ENCODE assay signal across 21 cellular contexts in genomic region chr11:2115308-2115707, GRCh38. TPM values are rescaled to one million over a fixed set of nuclear protein-coding genes. Genes with fewer than 3 reads are reported as not detected.
A peak's percentile ranks its signal among the peaks of the same experiment; 100 is the strongest.
DNase-seq lines count a peak whose midpoint lies in the region; ATAC-seq and TF ChIP-seq lines count a peak whose summit lies in the region.
"Had no signal": no experiment of that assay in that cellular context is flagged by ENCODE, and none has a peak within 500 bp of the region (broad histone marks: within the 10 kb centered on the region; RNA-seq: fewer than 3 reads in every experiment).

No MANE protein-coding gene starts in this region.

- ATAC-seq in Right ventricle myocardium superior (ENCODE audit: poor library complexity) (no peak), mucosa of descending colon (no peak), GM21526 (IDR thresholded peaks at IDR 0.05; ENCODE audit: low FRiP score, unreplicated experiment) (no peak)
- ATAC-seq: HCT116 had no signal

- H3K4me3 ChIP-seq in mucosa of descending colon (no peak overlapping the region), SK-N-SH (ENCODE audit: low read depth in 2 of 2, low read length in 1 of 2) (no peak overlapping the region)
- H3K4me3 ChIP-seq: BLaER1, GM23338 had no signal

- H4K20me1 ChIP-seq in SK-N-SH (ENCODE audit: insufficient read depth), result no peaks in the 10 kb centered on the region
- H4K20me1 ChIP-seq: BLaER1 had no signal

- POLR2A ChIA-PET in SK-N-SH (lab: Yijun Ruan, JAX), result no interaction called here

- TF ChIP-seq CTCF in chondrocyte (IDR thresholded peaks at IDR 0.05) (no peak), mucosa of descending colon (IDR thresholded peaks at IDR 0.05) (no peak), SK-N-SH (IDR thresholded peaks at IDR 0.05) (no peak)

- no peaks in the 10 kb centered on the region for H3K79me2 ChIP-seq in SK-N-SH (ENCODE audit: insufficient read depth)

- no peaks in the 10 kb centered on the region for H3F3A ChIP-seq in SK-N-SH (replicated peaks; ENCODE audit: insufficient read depth)

- no peak overlapping the region for H3K4me2 ChIP-seq in SK-N-SH
- H3K4me2 ChIP-seq: BLaER1, GM23338 had no signal

- no peak overlapping the region for H2AFZ ChIP-seq in SK-N-SH (ENCODE audit: low read depth)
- H2AFZ ChIP-seq: GM23338 had no signal

- peaks cover 2% of the 10 kb centered on the region for H3K9me3 ChIP-seq in mucosa of descending colon
- H3K9me3 ChIP-seq in SK-N-SH, result no peaks in the 10 kb centered on the region
- H3K9me3 ChIP-seq: BLaER1 had no signal

- TF ChIP-seq EP300 in SK-N-SH (IDR thresholded peaks at IDR 0.05; ENCODE audit: borderline replicate concordance in 1 of 2, low read depth in 1 of 2, low read length in 1 of 2), result no peak

- intact Hi-C loops in Right ventricle myocardium superior (cut with DNase I), result no loop called here
- intact Hi-C loops in cardiac septum (cut with DNase I), result no loop called here
- intact Hi-C loops in mucosa of descending colon (cut with DNase I, micrococcal nuclease), result no loop called here

- H3K9ac ChIP-seq in SK-N-SH, result no peak overlapping the region
- H3K9ac ChIP-seq: BLaER1 had no signal

- CTCF ChIA-PET in SK-N-SH (lab: Yijun Ruan, JAX), result interaction anchor here (1.0 to 1.4 kb wide), 3 partner anchors 35 to 233 kb away, joined by 5 to 6 read pairs (median 5); no protein-coding TSS in a partner anchor

- no peak overlapping the region for H3K4me3 Mint-ChIP-seq in chondrocyte (ENCODE audit: unreplicated experiment)
- H3K4me3 Mint-ChIP-seq: CD14-positive monocyte; CD4-positive, alpha-beta memory T cell; GM23338; HFFc6; IgD-negative memory B cell had no signal

- H3K4me1 ChIP-seq in mucosa of descending colon (ENCODE audit: low read depth) (no peaks in the 10 kb centered on the region), SK-N-SH (ENCODE audit: control insufficient read depth in 1 of 2, insufficient read depth in 2 of 2, low read depth in 1 of 2, low read length in 1 of 2) (peaks cover 0 to 2% of the 10 kb centered on the region in 2 experiments; a peak in 1 of 4 replicates)

- no peaks in the 10 kb centered on the region for H3K36me3 ChIP-seq in mucosa of descending colon (ENCODE audit: low read depth)
- H3K36me3 ChIP-seq in SK-N-SH (replicated peaks in 1 of 2; ENCODE audit: control insufficient read depth in 1 of 2, insufficient read depth in 2 of 2, low read length in 1 of 2), result no peaks in the 10 kb centered on the region
- H3K36me3 ChIP-seq: BLaER1 had no signal

- no peak for TF ChIP-seq RAD21 in SK-N-SH (IDR thresholded peaks at IDR 0.05; ENCODE audit: low read length)

- no peak overlapping the region for H3K27ac ChIP-seq in SK-N-SH (ENCODE audit: low read depth in 2 of 2, low read length in 1 of 2)
- H3K27ac ChIP-seq: BLaER1 had no signal

- peaks cover 14% of the 10 kb centered on the region for H3K9me3 Mint-ChIP-seq in chondrocyte (ENCODE audit: low read depth)

- peaks cover 6% of the 10 kb centered on the region for H3K4me1 Mint-ChIP-seq in chondrocyte (ENCODE audit: low read depth)
- H3K4me1 Mint-ChIP-seq: CD14-positive monocyte; CD4-positive, alpha-beta memory T cell; IgD-negative memory B cell had no signal

- no peaks in the 10 kb centered on the region for H3K9me2 ChIP-seq in SK-N-SH

- 78% methylated on average over 5 of the region's 12 CpGs for WGBS in SK-N-SH (ENCODE audit: low lambda C conversion rate)

- DNase-seq in Right ventricle myocardium superior (peak; percentile 26), cardiac septum (ENCODE audit: low spot score) (no peak), chondrocyte (ENCODE audit: low spot score) (peak; percentile 75), mucosa of descending colon (peak in 2 of 3 donors; percentile 4 to 31), SK-N-SH (no peak)
- DNase-seq: 8988T; CD4-positive, alpha-beta memory T cell; DMS153; DMS79; GDM1; H7; HFFc6 had no signal

- H3K27me3 Mint-ChIP-seq in chondrocyte (ENCODE audit: low read depth), result peaks cover 2% of the 10 kb centered on the region

- peaks cover 7% of the 10 kb centered on the region for H3K36me3 Mint-ChIP-seq in chondrocyte (ENCODE audit: low read depth)
- H3K36me3 Mint-ChIP-seq: CD14-positive monocyte; CD4-positive, alpha-beta memory T cell had no signal

- H3K27me3 ChIP-seq in SK-N-SH (ENCODE audit: insufficient read depth), result no peaks in the 10 kb centered on the region
- H3K27me3 ChIP-seq: BLaER1 had no signal

- no peak overlapping the region for H3K27ac Mint-ChIP-seq in chondrocyte (ENCODE audit: unreplicated experiment)
- H3K27ac Mint-ChIP-seq: GM23338, HFFc6, IgD-negative memory B cell had no signal

TF ChIP-seq in SK-N-SH, 30 proteins besides CTCF, POLR2A, EP300 and RAD21:
- TF ChIP-seq, protein P1, sequence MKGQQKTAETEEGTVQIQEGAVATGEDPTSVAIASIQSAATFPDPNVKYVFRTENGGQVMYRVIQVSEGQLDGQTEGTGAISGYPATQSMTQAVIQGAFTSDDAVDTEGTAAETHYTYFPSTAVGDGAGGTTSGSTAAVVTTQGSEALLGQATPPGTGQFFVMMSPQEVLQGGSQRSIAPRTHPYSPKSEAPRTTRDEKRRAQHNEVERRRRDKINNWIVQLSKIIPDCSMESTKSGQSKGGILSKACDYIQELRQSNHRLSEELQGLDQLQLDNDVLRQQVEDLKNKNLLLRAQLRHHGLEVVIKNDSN (IDR thresholded peaks at IDR 0.05; ENCODE audit: borderline replicate concordance, low read depth), result no peak
- TF ChIP-seq POLR2AphosphoS5 (IDR thresholded peaks at IDR 0.05; ENCODE audit: low read depth, low read length) (no peak), FOSL2 (IDR thresholded peaks at IDR 0.05; ENCODE audit: borderline replicate concordance, low read depth) (no peak), RCOR1 (IDR thresholded peaks at IDR 0.05; ENCODE audit: low read length) (no peak), GATA2 (CRISPR knock-in tag; IDR thresholded peaks at IDR 0.05) (no peak), RXRA (IDR thresholded peaks at IDR 0.05; ENCODE audit: borderline replicate concordance, low read depth) (no peak), SMC3 (IDR thresholded peaks at IDR 0.05; ENCODE audit: low read depth, low read length) (no peak)
- TF ChIP-seq, protein P2, sequence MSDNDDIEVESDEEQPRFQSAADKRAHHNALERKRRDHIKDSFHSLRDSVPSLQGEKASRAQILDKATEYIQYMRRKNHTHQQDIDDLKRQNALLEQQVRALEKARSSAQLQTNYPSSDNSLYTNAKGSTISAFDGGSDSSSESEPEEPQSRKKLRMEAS (IDR thresholded peaks at IDR 0.05; ENCODE audit: low read depth), result no peak

RNA-seq across cellular contexts. Expression of gene IGF2, which starts 23.9 kb away (rescaled TPM):
- total RNA-seq in Right ventricle myocardium superior, result 79.9 TPM
- 87.7 TPM for total RNA-seq in cardiac septum
- total RNA-seq in chondrocyte, result 107 to 716 TPM (median 110 TPM) in 3 replicates
- total RNA-seq in mucosa of descending colon, result 10 to 100 TPM in 2 of 3 donors, 1 to 10 TPM in 1; 7.6 to 27.6 (median 12.1) TPM
- 0.05 TPM in 1 of 2 replicates, not detected in the other for polyA plus RNA-seq in SK-N-SH (2012; rRNA removed)
- 0.03 and 0.04 TPM in 2 replicates for polyA plus RNA-seq in SK-N-SH (2012; cell fraction: cytosol; rRNA removed)
- not detected in 2 replicates for polyA plus RNA-seq in SK-N-SH (2012; cell fraction: nucleus; rRNA removed)
- total RNA-seq: CD4-positive, alpha-beta memory T cell had no signal
- polyA plus RNA-seq: CD14-positive monocyte; CD4-positive, alpha-beta memory T cell; IgD-negative memory B cell had no signal

RNA-seq across cellular contexts. Expression of gene INS, which starts 45.7 kb away (rescaled TPM):
- total RNA-seq in Right ventricle myocardium superior (not detected), cardiac septum (not detected), chondrocyte (not detected in 3 replicates), mucosa of descending colon (not detected)
- polyA plus RNA-seq in SK-N-SH (2012; rRNA removed), result not detected in 2 replicates
- not detected in 2 replicates for polyA plus RNA-seq in SK-N-SH (2012; cell fraction: cytosol; rRNA removed)
- polyA plus RNA-seq in SK-N-SH (2012; cell fraction: nucleus; rRNA removed), result not detected in 2 replicates
- total RNA-seq: A673; CD4-positive, alpha-beta memory T cell; Daoy; GM23338; H7; HFFc6 had no signal
- polyA plus RNA-seq: AG04450; CD14-positive monocyte; CD4-positive, alpha-beta memory T cell; GM23338; IgD-negative memory B cell had no signal

RNA-seq across cellular contexts. Expression of gene TH, which starts 56.3 kb away (rescaled TPM):
- total RNA-seq in Right ventricle myocardium superior (not detected), cardiac septum (not detected), chondrocyte (not detected in 3 replicates), mucosa of descending colon (under 1 TPM in 1 of 3 donors, not detected in 2; 0.17 TPM)
- not detected in 2 replicates for polyA plus RNA-seq in SK-N-SH (2012; rRNA removed)
- polyA plus RNA-seq in SK-N-SH (2012; cell fraction: cytosol; rRNA removed), result not detected in 2 replicates
- not detected in 2 replicates for polyA plus RNA-seq in SK-N-SH (2012; cell fraction: nucleus; rRNA removed)
- total RNA-seq: A673; CD4-positive, alpha-beta memory T cell; Daoy; GM23338; H7; HFFc6 had no signal
- polyA plus RNA-seq: AG04450; CD14-positive monocyte; CD4-positive, alpha-beta memory T cell; IgD-negative memory B cell had no signal

Comparison
In these comparisons a context has a peak if more than half of its experiments do, and no peak if none do; other contexts are left out.
1. DNase-seq: peak in Right ventricle myocardium superior (single experiment), chondrocyte (single experiment) and mucosa of descending colon (2 of 3); none in cardiac septum (single experiment) and SK-N-SH (single experiment).